8 cellular contexts compared by ENCODE assay signal in genomic region chr22:39040538-39041296, GRCh38. TPM values are rescaled to one million over a fixed set of nuclear protein-coding genes. Genes with fewer than 3 reads are reported as not detected.
A peak's percentile ranks its signal among the peaks of the same experiment; 100 is the strongest.
DNase-seq lines count a peak whose midpoint lies in the region; ATAC-seq and TF ChIP-seq lines count a peak whose summit lies in the region.
"Not testable (repeated sequence)": the region's sequence is repeated elsewhere in the genome, so short reads cannot be mapped to it uniquely, and the experiment has no call there.

APOBEC3F (plus strand) TSS chr22:39040864; CDS start chr22:39040961, 97 bp downstream.

- H3K4me1 ChIP-seq in HUES6 (ENCODE audit: control insufficient read depth, insufficient read depth, low read length): peaks cover 41% of the 10 kb centered on the region

- not testable (repeated sequence) for H3K27me3 ChIP-seq in HUES6 (ENCODE audit: control insufficient read depth, insufficient read depth, low read length)

- TF ChIP-seq CTCF in foreskin fibroblast (IDR thresholded peaks at IDR 0.05; ENCODE audit: low read depth, low read length): not testable (repeated sequence)

- H3K27ac Mint-ChIP-seq in natural killer cell treated with Interleukin-12 subunit alpha and Interleukin-12 subunit beta and Interleukin-15 and Interleukin-18, amount 100 ng/mL, for 72 hours: peak within 1 kb of the TSS; percentile 81 to 93

- H3K9me3 ChIP-seq in HUES6 (ENCODE audit: control insufficient read depth, insufficient read depth, low read depth, low read length): not testable (repeated sequence)

- H3K9ac ChIP-seq in HUES6 (ENCODE audit: low read length): peak within 1 kb of the TSS; percentile 41

- not testable (repeated sequence) for H3K36me3 ChIP-seq in HUES6 (ENCODE audit: control insufficient read depth, insufficient read depth, low read length)

- peak within 1 kb of the TSS; percentile 73 for H3K27ac ChIP-seq in HUES6 (ENCODE audit: low read depth, low read length)

- H3K36me3 Mint-ChIP-seq in natural killer cell treated with Interleukin-12 subunit alpha and Interleukin-12 subunit beta and Interleukin-15 and Interleukin-18, amount 100 ng/mL, for 72 hours: not testable (repeated sequence)

- H3K27me3 Mint-ChIP-seq in natural killer cell treated with Interleukin-12 subunit alpha and Interleukin-12 subunit beta and Interleukin-15 and Interleukin-18, amount 100 ng/mL, for 72 hours: not testable (repeated sequence)

- peak; percentile 87 for ATAC-seq in GM21723 (IDR thresholded peaks at IDR 0.05; ENCODE audit: unreplicated experiment)
- peak; percentile 96 to 99 for ATAC-seq in natural killer cell treated with Interleukin-12 subunit alpha and Interleukin-12 subunit beta and Interleukin-15 and Interleukin-18, amount 100 ng/mL, for 72 hours

- H3K4me1 Mint-ChIP-seq in natural killer cell treated with Interleukin-12 subunit alpha and Interleukin-12 subunit beta and Interleukin-15 and Interleukin-18, amount 100 ng/mL, for 72 hours (ENCODE audit: low read depth in 2 of 2): peaks cover 4 to 31% of the 10 kb centered on the region in 2 donors

- H3K4me3 Mint-ChIP-seq in natural killer cell treated with Interleukin-12 subunit alpha and Interleukin-12 subunit beta and Interleukin-15 and Interleukin-18, amount 100 ng/mL, for 72 hours: peak within 1 kb of the TSS; percentile 88

- H3K4me3 ChIP-seq in HUES6 (ENCODE audit: low read depth, low read length): peak within 1 kb of the TSS; percentile 48
- H3K4me3 ChIP-seq in foreskin fibroblast (ENCODE audit: low read depth in 1 of 2, low read length in 2 of 2): peak within 1 kb of the TSS; percentile 62 to 76

- DNase-seq in EL (peak; percentile 76), foreskin fibroblast (peak; percentile 28 to 67)
- peak; percentile 67 for DNase-seq in activated naive CD4-positive, alpha-beta T cell treated with anti-CD3 and anti-CD28 coated beads, Interleukin-2, amount 50 U/mL, for 16 hours
- DNase-seq in natural killer cell treated with Interleukin-12 subunit alpha and Interleukin-12 subunit beta and Interleukin-15 and Interleukin-18, amount 100 ng/mL, for 72 hours (ENCODE audit: low spot score): peak; percentile 87
- DNase-seq in stimulated activated naive CD4-positive, alpha-beta T cell treated with Interleukin-2 at 50 U/mL for 16 hours (lab: John Stamatoyannopoulos, UW): peak; percentile 33

- intact Hi-C loops in T-helper 1 cell treated with Interleukin-12 subunit alpha and Interleukin-12 subunit beta and Interleukin-4 antibody, amounts not matched to agents 30 ng/mL and 1 ng/mL, for 36 hours (cut with micrococcal nuclease): loop anchor here (1.0 to 5.0 kb wide), 3 partner anchors 26 to 104 kb away; partner anchors contain the start of gene APOBEC3C

- not testable (repeated sequence) for H3K9me3 Mint-ChIP-seq in natural killer cell treated with Interleukin-12 subunit alpha and Interleukin-12 subunit beta and Interleukin-15 and Interleukin-18, amount 100 ng/mL, for 72 hours

RNA-seq across cellular contexts. Expression of gene APOBEC3F, which starts in this region (rescaled TPM):
- 39.6 and 45.3 TPM in 2 replicates for total RNA-seq in T-helper 1 cell treated with Interleukin-12 subunit alpha and Interleukin-12 subunit beta and Interleukin-4 antibody, amounts not matched to agents 30 ng/mL and 1 ng/mL, for 36 hours
- 10 to 100 TPM; 21.7 to 31.6 TPM for total RNA-seq in natural killer cell treated with Interleukin-12 subunit alpha and Interleukin-12 subunit beta and Interleukin-15 and Interleukin-18, amount 100 ng/mL, for 72 hours

Comparison
In these comparisons a context has a peak if more than half of its experiments do, and no peak if none do; other contexts are left out.
1. Peak in every context shown above with its lines: DNase-seq, ATAC-seq, H3K4me3 ChIP-seq and H3K27ac ChIP-seq.
2. DNase-seq: peak in every context shown above with its lines; median percentile 87 in natural killer cell treated with Interleukin-12 subunit alpha and Interleukin-12 subunit beta and Interleukin-15 and Interleukin-18, amount 100 ng/mL, for 72 hours; 76 in EL; 67 in activated naive CD4-positive, alpha-beta T cell treated with anti-CD3 and anti-CD28 coated beads, Interleukin-2, amount 50 U/mL, for 16 hours; 48 in foreskin fibroblast; 33 in stimulated activated naive CD4-positive, alpha-beta T cell treated with Interleukin-2 at 50 U/mL for 16 hours.